In the genomic region with DNA sequence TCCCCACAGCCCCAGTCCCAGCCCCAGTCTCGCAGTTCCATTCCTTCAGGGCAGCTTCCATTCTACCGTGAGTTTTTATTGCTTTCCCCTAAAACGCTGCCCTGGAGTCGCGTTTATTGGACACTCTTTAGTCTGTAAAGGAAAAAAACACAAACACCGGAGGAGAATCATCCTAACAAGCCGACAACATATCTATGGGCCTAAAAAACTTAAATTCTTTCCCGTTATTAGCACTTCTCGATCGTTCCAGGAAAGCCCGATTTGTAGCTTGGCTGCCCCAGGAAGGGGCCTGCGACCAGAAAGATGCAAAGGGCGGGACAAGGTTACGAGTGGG, we compare ENCODE assay signal across 8 cellular contexts.
DNase-seq lines count a peak whose midpoint lies in the region; ATAC-seq and TF ChIP-seq lines count a peak whose summit lies in the region.

No MANE protein-coding gene starts in this region.

- H3K27ac ChIP-seq in gastroesophageal sphincter (peak overlapping the region; percentile 88 to 100 (median 96)), skin epidermis (peak overlapping the region in 20 of 21 experiments; percentile 72 to 95 (median 89))

- H3K4me3 Mint-ChIP-seq in activated naive CD4-positive, alpha-beta T cell treated with anti-CD3 and anti-CD28 coated beads, Interleukin-2, amount 50 U/mL, for 24 hours = peak overlapping the region; percentile 89

- no peak for TF ChIP-seq CTCF in gastroesophageal sphincter (IDR thresholded peaks at IDR 0.05)

- peak overlapping the region; percentile 41 for H3K27ac Mint-ChIP-seq in activated naive CD4-positive, alpha-beta T cell treated with anti-CD3 and anti-CD28 coated beads, Interleukin-2, amount 50 U/mL, for 24 hours

- H3K9me3 ChIP-seq in gastroesophageal sphincter = no peaks in the 10 kb centered on the region

- no peak for TF ChIP-seq POLR2A in gastroesophageal sphincter (IDR thresholded peaks at IDR 0.05)

- peaks cover 40% of the 10 kb centered on the region for H3K27me3 Mint-ChIP-seq in activated naive CD4-positive, alpha-beta T cell treated with anti-CD3 and anti-CD28 coated beads, Interleukin-2, amount 50 U/mL, for 24 hours

- no peak for TF ChIP-seq EP300 in gastroesophageal sphincter (IDR thresholded peaks at IDR 0.05)

- H3K4me1 ChIP-seq in gastroesophageal sphincter = peaks cover 0 to 29% (median 0%) of the 10 kb centered on the region in 3 donors

- DNase-seq in activated naive CD4-positive, alpha-beta T cell treated with Interleukin-2 at 50 U/mL for 16 hours = no peak
- DNase-seq in NCI-H2227 (lab: John Stamatoyannopoulos, UW; ENCODE audit: unreplicated experiment) = no peak
- no peak for DNase-seq in glomerular visceral epithelial cell (ENCODE audit: extremely low spot score)
- DNase-seq in NOMO-1 treated with dmso at 0.1 percent for 144 hours (lab: John Stamatoyannopoulos, UW; ENCODE audit: unreplicated experiment) = no peak

- H3K4me3 ChIP-seq in gastroesophageal sphincter = peak overlapping the region; percentile 61 to 87
- peak overlapping the region; percentile 52 to 78 (median 73) for H3K4me3 ChIP-seq in skin epidermis

- H3K36me3 Mint-ChIP-seq in activated naive CD4-positive, alpha-beta T cell treated with anti-CD3 and anti-CD28 coated beads, Interleukin-2, amount 50 U/mL, for 24 hours = peaks cover 2% of the 10 kb centered on the region

- no peaks in the 10 kb centered on the region for H3K36me3 ChIP-seq in gastroesophageal sphincter

- H3K27me3 ChIP-seq in gastroesophageal sphincter = no peaks in the 10 kb centered on the region

- peak; percentile 27 for ATAC-seq in SK-N-SH treated with all-trans-retinoic acid at 6 μM for 48 hours
- peak; percentile 10 for ATAC-seq in gastroesophageal sphincter

- peaks cover 6% of the 10 kb centered on the region for H3K4me1 Mint-ChIP-seq in activated naive CD4-positive, alpha-beta T cell treated with anti-CD3 and anti-CD28 coated beads, Interleukin-2, amount 50 U/mL, for 24 hours

- no peaks in the 10 kb centered on the region for H3K9me3 Mint-ChIP-seq in activated naive CD4-positive, alpha-beta T cell treated with anti-CD3 and anti-CD28 coated beads, Interleukin-2, amount 50 U/mL, for 24 hours

- WGBS in gastroesophageal sphincter (ENCODE audit: low coverage in 1 of 2), 2 donors = 4 to 6% methylated on average over 5 to 7 of the region's 14 CpGs

TF ChIP-seq in SK-N-SH treated with all-trans-retinoic acid at 6 μM for 48 hours, 23 proteins besides CTCF, POLR2A, EP300 and RAD21:
- no peak for TF ChIP-seq ESRRG (CRISPR knock-in tag; IDR thresholded peaks at IDR 0.05)
- TF ChIP-seq, protein P1, sequence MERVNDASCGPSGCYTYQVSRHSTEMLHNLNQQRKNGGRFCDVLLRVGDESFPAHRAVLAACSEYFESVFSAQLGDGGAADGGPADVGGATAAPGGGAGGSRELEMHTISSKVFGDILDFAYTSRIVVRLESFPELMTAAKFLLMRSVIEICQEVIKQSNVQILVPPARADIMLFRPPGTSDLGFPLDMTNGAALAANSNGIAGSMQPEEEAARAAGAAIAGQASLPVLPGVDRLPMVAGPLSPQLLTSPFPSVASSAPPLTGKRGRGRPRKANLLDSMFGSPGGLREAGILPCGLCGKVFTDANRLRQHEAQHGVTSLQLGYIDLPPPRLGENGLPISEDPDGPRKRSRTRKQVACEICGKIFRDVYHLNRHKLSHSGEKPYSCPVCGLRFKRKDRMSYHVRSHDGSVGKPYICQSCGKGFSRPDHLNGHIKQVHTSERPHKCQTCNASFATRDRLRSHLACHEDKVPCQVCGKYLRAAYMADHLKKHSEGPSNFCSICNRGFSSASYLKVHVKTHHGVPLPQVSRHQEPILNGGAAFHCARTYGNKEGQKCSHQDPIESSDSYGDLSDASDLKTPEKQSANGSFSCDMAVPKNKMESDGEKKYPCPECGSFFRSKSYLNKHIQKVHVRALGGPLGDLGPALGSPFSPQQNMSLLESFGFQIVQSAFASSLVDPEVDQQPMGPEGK (CRISPR knock-in tag; IDR thresholded peaks at IDR 0.05; ENCODE audit: borderline replicate concordance) = no peak
- TF ChIP-seq ZFP3 (CRISPR knock-in tag; IDR thresholded peaks at IDR 0.05) = no peak
- TF ChIP-seq POU6F1 (CRISPR knock-in tag; IDR thresholded peaks at IDR 0.05; ENCODE audit: borderline replicate concordance, low read depth) = no peak
- TF ChIP-seq, protein P2, sequence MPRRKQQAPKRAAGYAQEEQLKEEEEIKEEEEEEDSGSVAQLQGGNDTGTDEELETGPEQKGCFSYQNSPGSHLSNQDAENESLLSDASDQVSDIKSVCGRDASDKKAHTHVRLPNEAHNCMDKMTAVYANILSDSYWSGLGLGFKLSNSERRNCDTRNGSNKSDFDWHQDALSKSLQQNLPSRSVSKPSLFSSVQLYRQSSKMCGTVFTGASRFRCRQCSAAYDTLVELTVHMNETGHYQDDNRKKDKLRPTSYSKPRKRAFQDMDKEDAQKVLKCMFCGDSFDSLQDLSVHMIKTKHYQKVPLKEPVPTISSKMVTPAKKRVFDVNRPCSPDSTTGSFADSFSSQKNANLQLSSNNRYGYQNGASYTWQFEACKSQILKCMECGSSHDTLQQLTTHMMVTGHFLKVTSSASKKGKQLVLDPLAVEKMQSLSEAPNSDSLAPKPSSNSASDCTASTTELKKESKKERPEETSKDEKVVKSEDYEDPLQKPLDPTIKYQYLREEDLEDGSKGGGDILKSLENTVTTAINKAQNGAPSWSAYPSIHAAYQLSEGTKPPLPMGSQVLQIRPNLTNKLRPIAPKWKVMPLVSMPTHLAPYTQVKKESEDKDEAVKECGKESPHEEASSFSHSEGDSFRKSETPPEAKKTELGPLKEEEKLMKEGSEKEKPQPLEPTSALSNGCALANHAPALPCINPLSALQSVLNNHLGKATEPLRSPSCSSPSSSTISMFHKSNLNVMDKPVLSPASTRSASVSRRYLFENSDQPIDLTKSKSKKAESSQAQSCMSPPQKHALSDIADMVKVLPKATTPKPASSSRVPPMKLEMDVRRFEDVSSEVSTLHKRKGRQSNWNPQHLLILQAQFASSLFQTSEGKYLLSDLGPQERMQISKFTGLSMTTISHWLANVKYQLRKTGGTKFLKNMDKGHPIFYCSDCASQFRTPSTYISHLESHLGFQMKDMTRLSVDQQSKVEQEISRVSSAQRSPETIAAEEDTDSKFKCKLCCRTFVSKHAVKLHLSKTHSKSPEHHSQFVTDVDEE (CRISPR knock-in tag; IDR thresholded peaks at IDR 0.05) = no peak
- no peak for TF ChIP-seq SNAI2 (CRISPR knock-in tag; IDR thresholded peaks at IDR 0.05)
- no peak for TF ChIP-seq ZNF565 (CRISPR knock-in tag; conservative IDR thresholded peaks at IDR 0.05; ENCODE audit: low read depth)
- no peak for TF ChIP-seq ZNF70 (CRISPR knock-in tag; IDR thresholded peaks at IDR 0.05)
- no peak for TF ChIP-seq ARNTL (CRISPR knock-in tag; IDR thresholded peaks at IDR 0.05; ENCODE audit: borderline replicate concordance, low read depth)
